In the genomic region with DNA sequence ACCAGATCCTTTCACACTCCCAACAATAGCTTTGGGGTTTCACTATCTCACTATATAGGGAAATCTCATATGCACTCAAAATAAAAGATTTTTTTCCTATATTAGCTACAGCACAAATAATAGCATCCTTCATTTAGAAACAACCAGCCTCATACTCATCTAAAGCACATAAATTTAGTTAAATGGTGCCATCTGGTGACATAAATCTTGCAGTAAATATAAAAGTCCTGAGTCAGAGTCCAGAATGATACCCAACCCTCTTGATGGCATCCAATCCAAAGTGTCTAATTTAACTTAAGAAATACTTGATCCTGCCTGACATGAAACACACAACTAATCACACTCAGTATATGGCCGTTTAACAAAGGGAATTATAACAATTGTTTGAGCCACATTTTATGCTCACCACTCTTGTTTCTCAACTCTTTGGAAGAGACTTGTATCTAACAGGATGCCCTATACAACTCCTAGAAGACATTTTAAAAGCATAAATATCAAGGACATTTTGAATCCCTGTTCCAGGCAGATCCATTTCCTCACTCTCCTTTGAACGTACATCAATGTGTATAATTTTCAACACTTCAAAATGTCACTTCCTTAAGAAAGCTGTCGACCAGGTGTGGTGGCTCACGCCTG, we compare ENCODE assay signal across 7 cellular contexts. TPM values are rescaled to one million over a fixed set of nuclear protein-coding genes. Genes with fewer than 3 reads are reported as not detected.
A peak's percentile ranks its signal among the peaks of the same experiment; 100 is the strongest.
DNase-seq lines count a peak whose midpoint lies in the region; TF ChIP-seq lines count a peak whose summit lies in the region.

No MANE protein-coding gene starts in this region.

- peak; percentile 12 for TF ChIP-seq CTCF in GM12873 (IDR thresholded peaks at IDR 0.05; ENCODE audit: insufficient read depth, low read depth, low read length, missing control alignments)
- no peak for TF ChIP-seq CTCF in vagina (IDR thresholded peaks at IDR 0.05)

- no peak overlapping the region for H3K4me3 ChIP-seq in vagina

- DNase-seq in HS-5 (ENCODE audit: low read depth) (peak; percentile 37), SK-N-DZ (ENCODE audit: low spot score) (peak; percentile 41), iris pigment epithelial cell (ENCODE audit: low read depth) (peak; percentile 46), vagina (ENCODE audit: extremely low spot score in 2 of 2) (no peak), caudate nucleus (lab: John Stamatoyannopoulos, UW) (no peak)
- DNase-seq in stimulated activated CD4-positive, alpha-beta T cell treated with anti-CD3 and anti-CD28 coated beads, Interleukin-4, amount 100 ng/mL, for 4 hours: no peak

- TF ChIP-seq POLR2A in vagina (IDR thresholded peaks at IDR 0.05): no peak

- no peaks in the 10 kb centered on the region for H3K36me3 ChIP-seq in vagina

- H3K4me1 ChIP-seq in vagina: no peaks in the 10 kb centered on the region

- H3K27ac ChIP-seq in vagina (no peak overlapping the region), caudate nucleus (ENCODE audit: low read depth, low read length) (no peak overlapping the region)

- no peaks in the 10 kb centered on the region for H3K27me3 ChIP-seq in vagina

- no peaks in the 10 kb centered on the region for H3K9me3 ChIP-seq in vagina

- intact Hi-C loops in vagina (cut with DNase I): no loop called here

RNA-seq across cellular contexts. Expression of a gene that starts 36.2 kb away (rescaled TPM):
- 0.59 and 1.3 TPM in 2 replicates for polyA plus RNA-seq in SK-N-DZ (2014; cell fraction: cytosol; rRNA removed)
- polyA plus RNA-seq in SK-N-DZ (2014; cell fraction: nucleus; rRNA removed): 1.3 and 6.0 TPM in 2 replicates
- 10.1 TPM for total RNA-seq in vagina

RNA-seq across cellular contexts. Expression of a gene that starts 37.4 kb away (rescaled TPM):
- polyA plus RNA-seq in SK-N-DZ (2014; cell fraction: cytosol; rRNA removed): 116 and 131 TPM in 2 replicates
- 143 and 165 TPM in 2 replicates for polyA plus RNA-seq in SK-N-DZ (2014; cell fraction: nucleus; rRNA removed)
- 34.1 TPM for total RNA-seq in vagina

RNA-seq across cellular contexts. Expression of a gene that starts 56.8 kb away (rescaled TPM):
- 58.8 and 65.7 TPM in 2 replicates for polyA plus RNA-seq in SK-N-DZ (2014; cell fraction: cytosol; rRNA removed)
- polyA plus RNA-seq in SK-N-DZ (2014; cell fraction: nucleus; rRNA removed): 31.6 and 46.0 TPM in 2 replicates
- total RNA-seq in vagina: 15.0 TPM

Comparison
In these comparisons a context has a peak if more than half of its experiments do, and no peak if none do; other contexts are left out.
1. DNase-seq: peak in HS-5 (single experiment), SK-N-DZ (single experiment) and iris pigment epithelial cell (single experiment); none in vagina (0 of 2), caudate nucleus (0 of 61) and stimulated activated CD4-positive, alpha-beta T cell treated with anti-CD3 and anti-CD28 coated beads, Interleukin-4, amount 100 ng/mL, for 4 hours (0 of 2).